Comparison of ENCODE assay signal across 8 cellular contexts in the genomic region with DNA sequence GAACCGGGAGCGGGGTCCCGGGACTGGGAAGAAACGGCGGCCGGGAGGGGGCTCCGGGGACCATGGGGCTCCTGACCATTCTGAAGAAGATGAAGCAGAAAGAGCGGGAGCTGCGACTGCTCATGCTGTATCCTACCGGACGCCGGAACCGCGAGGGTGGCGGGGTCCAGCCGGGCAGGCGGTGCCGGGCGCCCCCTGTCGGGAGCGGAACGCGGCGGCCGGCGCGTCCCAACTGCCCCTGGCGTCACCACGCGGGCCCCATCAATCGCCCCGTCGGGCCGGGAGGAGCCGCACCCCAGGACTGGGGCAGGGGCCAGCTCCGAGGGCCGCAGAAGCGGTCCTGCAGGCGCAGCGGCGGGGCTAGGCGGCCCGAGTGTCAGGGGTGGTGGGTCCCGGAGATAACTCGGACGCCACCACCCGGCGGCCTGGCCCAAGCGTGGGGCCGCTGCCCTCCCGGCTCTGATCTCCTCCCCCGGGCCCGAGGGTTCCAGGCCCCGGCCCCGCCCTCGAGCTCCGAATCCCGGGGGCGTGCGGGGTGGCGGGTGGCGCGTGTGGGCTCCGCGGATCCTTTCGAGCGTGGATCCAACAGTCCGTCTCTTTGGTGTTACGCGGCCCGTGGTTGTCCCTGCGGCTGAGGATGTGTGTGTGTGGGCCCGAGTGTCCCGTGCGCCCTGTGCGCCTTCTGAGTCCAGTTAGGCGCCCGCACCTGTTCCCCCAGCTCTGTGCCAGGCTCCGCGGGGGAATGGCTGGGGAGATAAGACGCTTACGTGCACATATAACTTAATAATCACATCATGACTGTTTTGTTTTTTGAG. TPM values are rescaled to one million over a fixed set of nuclear protein-coding genes. Genes with fewer than 3 reads are reported as not detected.
A peak's percentile ranks its signal among the peaks of the same experiment; 100 is the strongest.
DNase-seq lines count a peak whose midpoint lies in the region; ATAC-seq and TF ChIP-seq lines count a peak whose summit lies in the region.

A gene (plus strand): TSS at position 15 of the 815 bp plus-strand sequence. CDS start 48 bp downstream, at position 63.

- peak; percentile 64 for DNase-seq in GF-D8 (lab: John Stamatoyannopoulos, UW)
- DNase-seq in T-helper 9 cell: peak; percentile 23
- DNase-seq in chondrocyte (ENCODE audit: low spot score): no peak
- peak; percentile 80 to 94 for DNase-seq in lower leg skin (ENCODE audit: low spot score in 2 of 2)
- DNase-seq in stimulated activated CD8-positive, alpha-beta memory T cell treated with anti-CD3 and anti-CD28 coated beads, Interleukin-7, amount 100 ng/mL, for 48 hours (ENCODE audit: extremely low read depth in 1 of 2, low read depth in 1 of 2): peak; percentile 14 to 34
- no peak for DNase-seq in superior temporal gyrus (ENCODE audit: extremely low spot score)

- H3K27ac Mint-ChIP-seq in chondrocyte (ENCODE audit: unreplicated experiment): peak within 1 kb of the TSS; percentile 97

- peaks cover 15% of the 10 kb centered on the region for H3K4me1 Mint-ChIP-seq in chondrocyte (ENCODE audit: low read depth)

- WGBS in lower leg skin, 2 donors: 0 to 1% methylated on average over 14 to 40 of the region's 82 CpGs

- H3K36me3 Mint-ChIP-seq in chondrocyte (ENCODE audit: low read depth): peaks cover 8% of the 10 kb centered on the region

- peak within 1 kb of the TSS; percentile 82 for H3K4me3 Mint-ChIP-seq in chondrocyte (ENCODE audit: unreplicated experiment)

- H3K27me3 Mint-ChIP-seq in chondrocyte (ENCODE audit: low read depth): no peaks in the 10 kb centered on the region

- ATAC-seq in GM19467 (IDR thresholded peaks at IDR 0.05; ENCODE audit: unreplicated experiment): peak; percentile 53
- peak; percentile 25 for ATAC-seq in HG03575 (IDR thresholded peaks at IDR 0.05; ENCODE audit: extremely low read depth, insufficient number of reproducible peaks, low FRiP score, unreplicated experiment)

- intact Hi-C loops in lower leg skin (cut with DNase I; ENCODE audit: low total_unique reads): loop anchor here (10.0 kb wide), 1 partner anchor 70 kb away; a partner anchor contains a TSS

- TF ChIP-seq POLR2A in lower leg skin (IDR thresholded peaks at IDR 0.05): no peak

- H3K4me3 ChIP-seq in lower leg skin (ENCODE audit: low read depth, poor library complexity, severe bottlenecking): peak within 1 kb of the TSS; percentile 61

- no peaks in the 10 kb centered on the region for H3K9me3 Mint-ChIP-seq in chondrocyte (ENCODE audit: low read depth)

- TF ChIP-seq CTCF in chondrocyte (IDR thresholded peaks at IDR 0.05) (peak; percentile 84), lower leg skin (IDR thresholded peaks at IDR 0.05) (no peak)

RNA-seq across cellular contexts. Expression of the gene that starts here (rescaled TPM):
- total RNA-seq in chondrocyte (80.1 to 85.5 TPM (median 83.7 TPM) in 3 replicates), lower leg skin (100 to 1,000 TPM; 101 to 260 (median 110) TPM)

Comparison
In these comparisons a context has a peak if more than half of its experiments do, and no peak if none do; other contexts are left out.
1. DNase-seq: peak in GF-D8 (single experiment), T-helper 9 cell (single experiment), lower leg skin (2 of 2) and stimulated activated CD8-positive, alpha-beta memory T cell treated with anti-CD3 and anti-CD28 coated beads, Interleukin-7, amount 100 ng/mL, for 48 hours (2 of 2); none in chondrocyte (single experiment) and superior temporal gyrus (single experiment).